ENCODE assay signal across 8 cellular contexts in genomic region chr20:19995220-19995863, GRCh38. TPM values are rescaled to one million over a fixed set of nuclear protein-coding genes. Genes with fewer than 3 reads are reported as not detected.
DNase-seq lines count a peak whose midpoint lies in the region; ATAC-seq and TF ChIP-seq lines count a peak whose summit lies in the region.

No MANE protein-coding gene starts in this region.

- DNase-seq in Daoy (ENCODE audit: low read depth) (peak; percentile 48), LNCaP clone FGC (ENCODE audit: low read depth) (no peak), SHP77 (lab: John Stamatoyannopoulos, UW) (peak; percentile 40 to 42), dorsolateral prefrontal cortex (peak in 3 of 10 donors; percentile 29 to 68 (median 55)), mucosa of descending colon (peak in 1 of 3 donors; percentile 52)
- no peak for DNase-seq in activated CD4-positive, CD25-positive, alpha-beta regulatory T cell (lab: John Stamatoyannopoulos, UW)
- no peak for DNase-seq in activated CD8-positive, alpha-beta memory T cell treated with anti-CD3 and anti-CD28 coated beads for 24 hours

- no peaks in the 10 kb centered on the region for H3K27me3 ChIP-seq in dorsolateral prefrontal cortex

- H3K4me3 ChIP-seq in LNCaP clone FGC (ENCODE audit: low read depth, low read length) (no peak overlapping the region), dorsolateral prefrontal cortex (peak overlapping the region in 1 of 59 donors; percentile 2), mucosa of descending colon (no peak overlapping the region)

- ATAC-seq in mucosa of descending colon (peak; percentile 56), HG03196 (IDR thresholded peaks at IDR 0.05; ENCODE audit: unreplicated experiment) (no peak)

- intact Hi-C loops in dorsolateral prefrontal cortex (cut with DNase I) (loop anchor here (1.0 to 5.0 kb wide), 5 partner anchors 19 to 303 kb away; no protein-coding TSS in a partner anchor), mucosa of descending colon (cut with DNase I, micrococcal nuclease) (loop anchor here (5.0 to 10.0 kb wide), 2 partner anchors 208 to 211 kb away; no protein-coding TSS in a partner anchor)

- peaks cover 4% of the 10 kb centered on the region for H3K36me3 ChIP-seq in mucosa of descending colon (ENCODE audit: low read depth)

- no peaks in the 10 kb centered on the region for H3K9me3 ChIP-seq in mucosa of descending colon

- peaks cover 10% of the 10 kb centered on the region for H3K4me1 ChIP-seq in mucosa of descending colon (ENCODE audit: low read depth)

- peak overlapping the region in 55 of 59 donors; percentile 7 to 89 (median 79) for H3K27ac ChIP-seq in dorsolateral prefrontal cortex

- TF ChIP-seq CTCF in LNCaP clone FGC (IDR thresholded peaks at IDR 0.05; ENCODE audit: control insufficient read depth, extremely low read depth, insufficient read depth) (peak; percentile 79), dorsolateral prefrontal cortex (IDR thresholded peaks at IDR 0.05 in 54 of 56, conservative IDR thresholded peaks at IDR 0.05 in 2 of 56; ENCODE audit: low read depth in 1 of 56, partially characterized antibody in 56 of 56) (peak; percentile 62 to 93 (median 86)), mucosa of descending colon (IDR thresholded peaks at IDR 0.05) (peak; percentile 51)

RNA-seq across cellular contexts. Expression of gene NAA20, which starts 21.8 kb away (rescaled TPM):
- 64.5 and 72.8 TPM in 2 replicates for total RNA-seq in Daoy (2014; rRNA removed; shearing (Covaris generic))
- total RNA-seq in dorsolateral prefrontal cortex: 10 to 100 TPM; 28.1 to 68.2 (median 47.8) TPM
- 10 to 100 TPM; 38.7 to 46.6 (median 42.3) TPM for total RNA-seq in mucosa of descending colon

RNA-seq across cellular contexts. Expression of gene CRNKL1, which starts 56.9 kb away (rescaled TPM):
- 33.0 and 63.4 TPM in 2 replicates for total RNA-seq in Daoy (2014; rRNA removed; shearing (Covaris generic))
- total RNA-seq in dorsolateral prefrontal cortex (10 to 100 TPM; 15.3 to 37.8 (median 23.5) TPM), mucosa of descending colon (10 to 100 TPM; 18.2 to 25.1 (median 21.7) TPM)

RNA-seq across cellular contexts. Expression of gene CFAP61, which starts 57.0 kb away (rescaled TPM):
- 1.5 TPM in 1 of 2 replicates, not detected in the other for total RNA-seq in Daoy (2014; rRNA removed; shearing (Covaris generic))
- total RNA-seq in dorsolateral prefrontal cortex: 10 to 100 TPM in 40 of 120 experiments, 1 to 10 TPM in 80; 1.8 to 18.2 (median 8.6) TPM
- under 1 TPM in 2 of 3 donors, not detected in 1; 0.35 to 0.79 TPM for total RNA-seq in mucosa of descending colon

Comparison
In these comparisons a context has a peak if more than half of its experiments do, and no peak if none do; other contexts are left out.
1. DNase-seq: peak in Daoy (single experiment) and SHP77 (2 of 2); none in LNCaP clone FGC (single experiment), activated CD4-positive, CD25-positive, alpha-beta regulatory T cell (0 of 4) and activated CD8-positive, alpha-beta memory T cell treated with anti-CD3 and anti-CD28 coated beads for 24 hours (single experiment).
2. Peak in every context shown above with its lines, with median percentiles within 50 percentile points of each other: CTCF ChIP-seq.